Comparison of ENCODE assay signal across 10 cellular contexts in genomic region chr6:124795879-124796838, GRCh38.
DNase-seq lines count a peak whose midpoint lies in the region; ATAC-seq and TF ChIP-seq lines count a peak whose summit lies in the region.
"Had no signal": no experiment of that assay in that cellular context is flagged by ENCODE, and none has a peak within 500 bp of the region (broad histone marks: within the 10 kb centered on the region; RNA-seq: fewer than 3 reads in every experiment).

No MANE protein-coding gene starts in this region.

- POLR2A ChIA-PET in SK-N-SH (lab: Yijun Ruan, JAX): no interaction called here

- H2AFZ ChIP-seq in SK-N-SH (ENCODE audit: low read depth): no peak overlapping the region

- CTCF ChIA-PET in SK-N-SH (lab: Yijun Ruan, JAX): interaction anchor here (1.1 kb wide), 1 partner anchor 9 kb away, joined by 6 read pairs; no protein-coding TSS in a partner anchor

- H3K4me1 Mint-ChIP-seq in endodermal cell (peaks cover 11% of the 10 kb centered on the region), neural crest cell (peaks cover 10% of the 10 kb centered on the region)
- H3K4me1 Mint-ChIP-seq: activated B cell treated with CpG ODN at 0.5 μM for 24 hours had no signal

- no peak overlapping the region for H3K4me2 ChIP-seq in SK-N-SH
- H3K4me2 ChIP-seq: BLaER1 treated with 17β-estradiol and CSF1 and Interleukin-3, amounts not matched to agents 10 nM and 100 nM had no signal

- H3F3A ChIP-seq in SK-N-SH (replicated peaks; ENCODE audit: insufficient read depth): no peaks in the 10 kb centered on the region

- H3K27ac Mint-ChIP-seq in endodermal cell (no peak overlapping the region), neural crest cell (ENCODE audit: unreplicated experiment) (no peak overlapping the region)
- H3K27ac Mint-ChIP-seq: activated B cell treated with CpG ODN at 0.5 μM for 24 hours had no signal

- no peak overlapping the region for H3K4me3 ChIP-seq in SK-N-SH (ENCODE audit: low read depth in 2 of 2, low read length in 1 of 2)
- no peak overlapping the region for H3K4me3 ChIP-seq in endodermal cell (ENCODE audit: low read length)
- H3K4me3 ChIP-seq in effector memory CD4-positive, alpha-beta T cell (ENCODE audit: insufficient read depth, low read depth, low read length, poor library complexity, severe bottlenecking): no peak overlapping the region
- H3K4me3 ChIP-seq: BLaER1 treated with 17β-estradiol and CSF1 and Interleukin-3, amounts not matched to agents 10 nM and 100 nM had no signal

- H3K9ac ChIP-seq in SK-N-SH (no peak overlapping the region), endodermal cell (ENCODE audit: extremely low read depth, low read length, poor library complexity, severe bottlenecking) (no peak overlapping the region)
- H3K9ac ChIP-seq: BLaER1 treated with 17β-estradiol and CSF1 and Interleukin-3, amounts not matched to agents 10 nM and 100 nM had no signal

- H4K20me1 ChIP-seq in SK-N-SH (ENCODE audit: insufficient read depth): no peaks in the 10 kb centered on the region
- H4K20me1 ChIP-seq: BLaER1 treated with 17β-estradiol and CSF1 and Interleukin-3, amounts not matched to agents 10 nM and 100 nM had no signal

- H3K36me3 Mint-ChIP-seq in endodermal cell (ENCODE audit: low read depth) (no peaks in the 10 kb centered on the region), neural crest cell (ENCODE audit: low read depth) (no peaks in the 10 kb centered on the region)

- TF ChIP-seq EP300 in SK-N-SH (IDR thresholded peaks at IDR 0.05; ENCODE audit: borderline replicate concordance in 1 of 2, low read depth in 1 of 2, low read length in 1 of 2): no peak

- H3K27me3 Mint-ChIP-seq in endodermal cell (ENCODE audit: insufficient read depth): no peaks in the 10 kb centered on the region
- no peaks in the 10 kb centered on the region for H3K27me3 Mint-ChIP-seq in neural crest cell (ENCODE audit: low read depth)
- H3K27me3 Mint-ChIP-seq: activated B cell treated with CpG ODN at 0.5 μM for 24 hours had no signal

- H3K9me2 ChIP-seq in SK-N-SH: no peaks in the 10 kb centered on the region

- TF ChIP-seq CTCF in SK-N-SH (IDR thresholded peaks at IDR 0.05) (peak; percentile 32), endodermal cell (conservative IDR thresholded peaks at IDR 0.05) (peak; percentile 89), neural crest cell (conservative IDR thresholded peaks at IDR 0.05) (peak; percentile 71)

- no peaks in the 10 kb centered on the region; a peak in 1 of 4 replicates for H3K4me1 ChIP-seq in SK-N-SH (ENCODE audit: control insufficient read depth in 1 of 2, insufficient read depth in 2 of 2, low read depth in 1 of 2, low read length in 1 of 2)
- H3K4me1 ChIP-seq in endodermal cell (ENCODE audit: control insufficient read depth, insufficient read depth, low read length): no peaks in the 10 kb centered on the region
- no peaks in the 10 kb centered on the region for H3K4me1 ChIP-seq in effector memory CD4-positive, alpha-beta T cell (ENCODE audit: control insufficient read depth, insufficient read depth, low read length, poor library complexity, severe bottlenecking)

- H3K9me3 Mint-ChIP-seq in endodermal cell: no peaks in the 10 kb centered on the region
- H3K9me3 Mint-ChIP-seq in neural crest cell: no peaks in the 10 kb centered on the region
- H3K9me3 Mint-ChIP-seq: activated B cell treated with CpG ODN at 0.5 μM for 24 hours had no signal

- TF ChIP-seq RAD21 in SK-N-SH (IDR thresholded peaks at IDR 0.05; ENCODE audit: low read length): peak; percentile 50

- H3K9me3 ChIP-seq in SK-N-SH (no peaks in the 10 kb centered on the region), endodermal cell (ENCODE audit: control insufficient read depth, low read length) (no peaks in the 10 kb centered on the region)
- H3K9me3 ChIP-seq in effector memory CD4-positive, alpha-beta T cell (ENCODE audit: control insufficient read depth, low read length): no peaks in the 10 kb centered on the region
- H3K9me3 ChIP-seq: BLaER1 treated with 17β-estradiol and CSF1 and Interleukin-3, amounts not matched to agents 10 nM and 100 nM had no signal

- H3K79me2 ChIP-seq in SK-N-SH (ENCODE audit: insufficient read depth): no peaks in the 10 kb centered on the region

- 14% methylated on average over 4 of the region's 5 CpGs for WGBS in SK-N-SH (ENCODE audit: low lambda C conversion rate)
- WGBS in endodermal cell (ENCODE audit: insufficient coverage in 1 of 2, insufficient read length in 1 of 2), 2 experiments: 78 to 89% methylated on average over 5 of the region's 5 CpGs

- DNase-seq in SK-N-SH (no peak), NCI-H748 treated with DMSO at 0.1 percent for 48 hours (lab: John Stamatoyannopoulos, UW) (peak; percentile 24), endodermal cell (peak; percentile 79), neural crest cell (ENCODE audit: low read depth, low spot score) (peak; percentile 22)
- DNase-seq in effector memory CD4-positive, alpha-beta T cell: no peak
- DNase-seq: activated B cell treated with CpG ODN at 0.5 μM for 24 hours had no signal

- H3K27me3 ChIP-seq in SK-N-SH (ENCODE audit: insufficient read depth) (no peaks in the 10 kb centered on the region; the same call in 1 of the 2 replicates), endodermal cell (ENCODE audit: control insufficient read depth, insufficient read depth, low read length, poor library complexity, severe bottlenecking) (no peaks in the 10 kb centered on the region)
- no peaks in the 10 kb centered on the region for H3K27me3 ChIP-seq in effector memory CD4-positive, alpha-beta T cell (replicated peaks; ENCODE audit: control insufficient read depth, insufficient read depth, low read length, poor library complexity, severe bottlenecking)
- H3K27me3 ChIP-seq: BLaER1 treated with 17β-estradiol and CSF1 and Interleukin-3, amounts not matched to agents 10 nM and 100 nM had no signal

- H3K4me3 Mint-ChIP-seq in endodermal cell: no peak overlapping the region
- no peak overlapping the region for H3K4me3 Mint-ChIP-seq in neural crest cell
- H3K4me3 Mint-ChIP-seq: activated B cell treated with CpG ODN at 0.5 μM for 24 hours had no signal

- ATAC-seq in SK-N-SH treated with all-trans-retinoic acid at 6 μM for 48 hours (no peak), GM21717 (IDR thresholded peaks at IDR 0.05; ENCODE audit: unreplicated experiment) (no peak), HG03342 (IDR thresholded peaks at IDR 0.05; ENCODE audit: unreplicated experiment) (no peak)

- no peak overlapping the region for H3K27ac ChIP-seq in SK-N-SH (ENCODE audit: low read depth in 2 of 2, low read length in 1 of 2)
- peak overlapping the region; percentile 39 for H3K27ac ChIP-seq in endodermal cell (ENCODE audit: low read depth, low read length)
- no peak overlapping the region for H3K27ac ChIP-seq in effector memory CD4-positive, alpha-beta T cell (ENCODE audit: insufficient read depth, low read length, poor library complexity, severe bottlenecking)
- H3K27ac ChIP-seq: BLaER1 treated with 17β-estradiol and CSF1 and Interleukin-3, amounts not matched to agents 10 nM and 100 nM had no signal

- no peaks in the 10 kb centered on the region for H3K36me3 ChIP-seq in SK-N-SH (replicated peaks in 1 of 2; ENCODE audit: control insufficient read depth in 1 of 2, insufficient read depth in 2 of 2, low read length in 1 of 2)
- H3K36me3 ChIP-seq in endodermal cell (ENCODE audit: control insufficient read depth, insufficient read depth, low read length): no peaks in the 10 kb centered on the region
- no peaks in the 10 kb centered on the region for H3K36me3 ChIP-seq in effector memory CD4-positive, alpha-beta T cell (ENCODE audit: control insufficient read depth, insufficient read depth, low read length)
- H3K36me3 ChIP-seq: BLaER1 treated with 17β-estradiol and CSF1 and Interleukin-3, amounts not matched to agents 10 nM and 100 nM had no signal

TF ChIP-seq in SK-N-SH, 30 proteins besides CTCF, POLR2A, EP300 and RAD21:
- TF ChIP-seq GABPA (IDR thresholded peaks at IDR 0.05; ENCODE audit: low read depth): no peak
- TF ChIP-seq TCF12 (IDR thresholded peaks at IDR 0.05): no peak
- no peak for TF ChIP-seq RCOR1 (IDR thresholded peaks at IDR 0.05; ENCODE audit: low read length)

TF ChIP-seq in SK-N-SH treated with all-trans-retinoic acid at 6 μM for 48 hours, 23 proteins besides CTCF, POLR2A, EP300 and RAD21:
- TF ChIP-seq TCF4 (CRISPR knock-in tag; IDR thresholded peaks at IDR 0.05; ENCODE audit: borderline replicate concordance) (no peak), ZNF70 (CRISPR knock-in tag; IDR thresholded peaks at IDR 0.05) (no peak), CSDC2 (CRISPR knock-in tag; IDR thresholded peaks at IDR 0.05) (no peak), TOX (CRISPR knock-in tag; IDR thresholded peaks at IDR 0.05; ENCODE audit: borderline replicate concordance) (no peak), ISL1 (CRISPR knock-in tag; IDR thresholded peaks at IDR 0.05) (no peak), PATZ1 (CRISPR knock-in tag; IDR thresholded peaks at IDR 0.05; ENCODE audit: borderline replicate concordance) (no peak)

Comparison
In these comparisons a context has a peak if more than half of its experiments do, and no peak if none do; other contexts are left out.
1. DNase-seq: peak in NCI-H748 treated with DMSO at 0.1 percent for 48 hours (single experiment), endodermal cell (single experiment) and neural crest cell (single experiment); none in SK-N-SH (single experiment) and effector memory CD4-positive, alpha-beta T cell (0 of 3).
2. CTCF ChIP-seq: peak in every context shown above with its lines; median percentile 89 in endodermal cell; 71 in neural crest cell; 32 in SK-N-SH.